25 cellular contexts compared by ENCODE assay signal in genomic region chr2:145068509-145068908, GRCh38.
"Had no signal": no experiment of that assay in that cellular context is flagged by ENCODE, and none has a peak within 500 bp of the region (broad histone marks: within the 10 kb centered on the region; RNA-seq: fewer than 3 reads in every experiment).

No MANE protein-coding gene starts in this region.

- DNase-seq: activated CD4-positive, alpha-beta T cell treated with anti-CD3 and anti-CD28 coated beads for 36 hours; activated CD4-positive, CD25-positive, alpha-beta regulatory T cell; activated CD8-positive, alpha-beta memory T cell treated with anti-CD3 and anti-CD28 coated beads, Interleukin-2, amount 10 ng/mL, durations not matched to agents 7 days and 5 days; activated CD8-positive, alpha-beta T cell treated with anti-CD3 and anti-CD28 coated beads, Interleukin-2, amount 10 ng/mL, durations not matched to agents 7 days and 5 days; activated naive CD8-positive, alpha-beta T cell treated with anti-CD3 and anti-CD28 coated beads, Interleukin-2, amount 50 U/mL, for 24 hours; activated T-cell treated with anti-CD3 and anti-CD28 coated beads, Interleukin-2, amount 50 U/mL, for 48 hours; cerebellar nuclear complex; effector memory CD8-positive, alpha-beta T cell; foreskin melanocyte; islet precursor cell; left ventricle myocardium superior; naive B cell; pancreas; stimulated activated CD4-positive, alpha-beta T cell treated with anti-CD3 and anti-CD28 coated beads, Interleukin-1b, Interleukin-23, amount 100 ng/mL, for 48 hours; stimulated activated CD4-positive, alpha-beta T cell treated with anti-CD3 and anti-CD28 coated beads, Interleukin-4, amount 100 ng/mL, for 4 hours; stimulated activated CD8-positive, alpha-beta memory T cell treated with anti-CD3 and anti-CD28 coated beads, Interleukin-4, amount 100 ng/mL, for 48 hours; stomach; tibial artery; upper lobe of right lung had no signal

- H3K9me3 ChIP-seq: pancreas, prostate gland, suprapubic skin, tibial artery, upper lobe of right lung had no signal

- H3K36me3 ChIP-seq: cardiac muscle cell, pancreas, prostate gland, stomach, suprapubic skin, tibial artery, upper lobe of right lung had no signal

- H3K4me1 ChIP-seq: pancreas, prostate gland had no signal

- H3K4me3 ChIP-seq: cardiac muscle cell, coronary artery, pancreas, prostate gland, smooth muscle cell, stomach, suprapubic skin, tibial artery, upper lobe of right lung had no signal

- H3K4me2 ChIP-seq: smooth muscle cell had no signal

- H3K27ac ChIP-seq: cardiac muscle cell, coronary artery, pancreas, prostate gland, stomach, tibial artery, upper lobe of right lung had no signal

- ATAC-seq: activated CD4-positive, alpha-beta T cell treated with anti-CD3 and anti-CD28 coated beads for 36 hours; activated CD8-positive, alpha-beta memory T cell treated with anti-CD3 and anti-CD28 coated beads, Interleukin-2, amount 10 ng/mL, durations not matched to agents 7 days and 5 days; activated CD8-positive, alpha-beta T cell treated with anti-CD3 and anti-CD28 coated beads, Interleukin-2, amount 10 ng/mL, durations not matched to agents 7 days and 5 days; activated naive CD8-positive, alpha-beta T cell treated with anti-CD3 and anti-CD28 coated beads, Interleukin-2, amount 50 U/mL, for 24 hours; effector memory CD8-positive, alpha-beta T cell; left ventricle myocardium superior; pancreas; stimulated activated memory B cell treated with anti-CD40 and anti-IgM and Interleukin-4, amounts not matched to agents 10 μg/mL and 1 μg/mL and 100 μg/mL, for 72 hours; upper lobe of right lung had no signal

- FAIRE-seq: pancreas had no signal

- H3K27me3 ChIP-seq: cardiac muscle cell, pancreas, stomach, suprapubic skin, tibial artery, upper lobe of right lung had no signal
